1 cellular context compared by ENCODE assay signal in the genomic region with DNA sequence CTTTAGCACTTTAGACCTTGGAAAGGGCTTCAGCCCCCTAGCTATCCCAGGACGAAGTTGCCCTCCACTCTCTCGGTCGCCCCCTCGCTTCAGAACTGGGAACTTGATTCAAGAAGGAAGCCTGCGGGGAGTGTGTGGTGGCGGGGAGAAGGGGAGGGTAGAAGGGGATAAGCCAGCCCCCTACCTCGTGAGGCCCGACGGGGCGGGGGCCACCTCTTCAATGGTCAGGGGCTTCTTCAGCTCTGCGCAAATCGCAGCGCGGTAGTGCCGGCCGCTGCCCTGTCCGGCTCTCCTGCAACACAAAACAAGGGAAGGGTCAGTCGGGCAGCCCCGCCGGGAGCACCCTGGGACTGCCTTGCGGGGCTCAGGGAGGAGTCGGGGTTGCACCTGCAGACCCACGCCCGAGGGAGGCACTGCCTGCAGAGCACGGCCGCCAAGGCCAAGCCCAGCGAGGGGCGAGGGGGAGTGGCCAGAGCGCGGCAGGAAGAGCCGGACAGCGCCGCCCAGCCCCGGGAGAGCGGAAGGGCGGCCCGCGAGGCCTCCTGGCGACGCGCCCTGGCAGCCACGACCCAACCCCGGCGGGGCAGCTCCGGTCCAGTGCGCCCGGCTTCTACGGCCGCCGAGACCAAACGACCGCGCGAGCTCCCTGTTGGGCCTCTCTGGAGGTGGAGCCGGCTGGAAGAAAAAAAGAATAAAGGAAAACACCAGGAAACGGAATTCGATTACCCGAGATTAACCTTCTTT.
A peak's percentile ranks its signal among the peaks of the same experiment; 100 is the strongest.
TF ChIP-seq lines count a peak whose summit lies in the region.

No MANE protein-coding gene starts in this region.

TF ChIP-seq in HepG2, 621 proteins besides CTCF, POLR2A, EP300 and RAD21 (continued from another document and continues in another):
- TF ChIP-seq ZFP41 (CRISPR knock-in tag; IDR thresholded peaks at IDR 0.05; ENCODE audit: borderline replicate concordance): no peak
- peak; percentile 68; the same call in 1 of the 2 replicates for TF ChIP-seq ZNF205 (CRISPR knock-in tag; IDR thresholded peaks at IDR 0.05)
- peak; percentile 88 for TF ChIP-seq ZFY (CRISPR knock-in tag; IDR thresholded peaks at IDR 0.05)
- no peak for TF ChIP-seq NFIC (IDR thresholded peaks at IDR 0.05; ENCODE audit: low read length)
- TF ChIP-seq ZNF292 (CRISPR knock-in tag; IDR thresholded peaks at IDR 0.05; ENCODE audit: borderline replicate concordance, low read depth): no peak
- TF ChIP-seq, protein P1, sequence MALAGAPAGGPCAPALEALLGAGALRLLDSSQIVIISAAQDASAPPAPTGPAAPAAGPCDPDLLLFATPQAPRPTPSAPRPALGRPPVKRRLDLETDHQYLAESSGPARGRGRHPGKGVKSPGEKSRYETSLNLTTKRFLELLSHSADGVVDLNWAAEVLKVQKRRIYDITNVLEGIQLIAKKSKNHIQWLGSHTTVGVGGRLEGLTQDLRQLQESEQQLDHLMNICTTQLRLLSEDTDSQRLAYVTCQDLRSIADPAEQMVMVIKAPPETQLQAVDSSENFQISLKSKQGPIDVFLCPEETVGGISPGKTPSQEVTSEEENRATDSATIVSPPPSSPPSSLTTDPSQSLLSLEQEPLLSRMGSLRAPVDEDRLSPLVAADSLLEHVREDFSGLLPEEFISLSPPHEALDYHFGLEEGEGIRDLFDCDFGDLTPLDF (CRISPR knock-in tag; IDR thresholded peaks at IDR 0.05): peak; percentile 49; the same call in 1 of the 2 replicates
- TF ChIP-seq, protein P2, sequence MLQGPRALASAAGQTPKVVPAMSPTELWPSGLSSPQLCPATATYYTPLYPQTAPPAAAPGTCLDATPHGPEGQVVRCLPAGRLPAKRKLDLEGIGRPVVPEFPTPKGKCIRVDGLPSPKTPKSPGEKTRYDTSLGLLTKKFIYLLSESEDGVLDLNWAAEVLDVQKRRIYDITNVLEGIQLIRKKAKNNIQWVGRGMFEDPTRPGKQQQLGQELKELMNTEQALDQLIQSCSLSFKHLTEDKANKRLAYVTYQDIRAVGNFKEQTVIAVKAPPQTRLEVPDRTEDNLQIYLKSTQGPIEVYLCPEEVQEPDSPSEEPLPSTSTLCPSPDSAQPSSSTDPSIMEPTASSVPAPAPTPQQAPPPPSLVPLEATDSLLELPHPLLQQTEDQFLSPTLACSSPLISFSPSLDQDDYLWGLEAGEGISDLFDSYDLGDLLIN (CRISPR knock-in tag; IDR thresholded peaks at IDR 0.05; ENCODE audit: borderline replicate concordance): 0 out of 2 replicates have a peak, but pooled peaks have one; percentile 61
- TF ChIP-seq, protein P3, sequence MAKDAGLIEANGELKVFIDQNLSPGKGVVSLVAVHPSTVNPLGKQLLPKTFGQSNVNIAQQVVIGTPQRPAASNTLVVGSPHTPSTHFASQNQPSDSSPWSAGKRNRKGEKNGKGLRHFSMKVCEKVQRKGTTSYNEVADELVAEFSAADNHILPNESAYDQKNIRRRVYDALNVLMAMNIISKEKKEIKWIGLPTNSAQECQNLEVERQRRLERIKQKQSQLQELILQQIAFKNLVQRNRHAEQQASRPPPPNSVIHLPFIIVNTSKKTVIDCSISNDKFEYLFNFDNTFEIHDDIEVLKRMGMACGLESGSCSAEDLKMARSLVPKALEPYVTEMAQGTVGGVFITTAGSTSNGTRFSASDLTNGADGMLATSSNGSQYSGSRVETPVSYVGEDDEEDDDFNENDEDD (CRISPR knock-in tag; IDR thresholded peaks at IDR 0.05; ENCODE audit: borderline replicate concordance): peak; percentile 62; the same call in 1 of the 2 replicates
- no peak for TF ChIP-seq ZNF496 (CRISPR knock-in tag; IDR thresholded peaks at IDR 0.05; ENCODE audit: insufficient replicate concordance)
- TF ChIP-seq, protein P4, sequence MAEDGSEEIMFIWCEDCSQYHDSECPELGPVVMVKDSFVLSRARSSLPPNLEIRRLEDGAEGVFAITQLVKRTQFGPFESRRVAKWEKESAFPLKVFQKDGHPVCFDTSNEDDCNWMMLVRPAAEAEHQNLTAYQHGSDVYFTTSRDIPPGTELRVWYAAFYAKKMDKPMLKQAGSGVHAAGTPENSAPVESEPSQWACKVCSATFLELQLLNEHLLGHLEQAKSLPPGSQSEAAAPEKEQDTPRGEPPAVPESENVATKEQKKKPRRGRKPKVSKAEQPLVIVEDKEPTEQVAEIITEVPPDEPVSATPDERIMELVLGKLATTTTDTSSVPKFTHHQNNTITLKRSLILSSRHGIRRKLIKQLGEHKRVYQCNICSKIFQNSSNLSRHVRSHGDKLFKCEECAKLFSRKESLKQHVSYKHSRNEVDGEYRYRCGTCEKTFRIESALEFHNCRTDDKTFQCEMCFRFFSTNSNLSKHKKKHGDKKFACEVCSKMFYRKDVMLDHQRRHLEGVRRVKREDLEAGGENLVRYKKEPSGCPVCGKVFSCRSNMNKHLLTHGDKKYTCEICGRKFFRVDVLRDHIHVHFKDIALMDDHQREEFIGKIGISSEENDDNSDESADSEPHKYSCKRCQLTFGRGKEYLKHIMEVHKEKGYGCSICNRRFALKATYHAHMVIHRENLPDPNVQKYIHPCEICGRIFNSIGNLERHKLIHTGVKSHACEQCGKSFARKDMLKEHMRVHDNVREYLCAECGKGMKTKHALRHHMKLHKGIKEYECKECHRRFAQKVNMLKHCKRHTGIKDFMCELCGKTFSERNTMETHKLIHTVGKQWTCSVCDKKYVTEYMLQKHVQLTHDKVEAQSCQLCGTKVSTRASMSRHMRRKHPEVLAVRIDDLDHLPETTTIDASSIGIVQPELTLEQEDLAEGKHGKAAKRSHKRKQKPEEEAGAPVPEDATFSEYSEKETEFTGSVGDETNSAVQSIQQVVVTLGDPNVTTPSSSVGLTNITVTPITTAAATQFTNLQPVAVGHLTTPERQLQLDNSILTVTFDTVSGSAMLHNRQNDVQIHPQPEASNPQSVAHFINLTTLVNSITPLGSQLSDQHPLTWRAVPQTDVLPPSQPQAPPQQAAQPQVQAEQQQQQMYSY (CRISPR knock-in tag; IDR thresholded peaks at IDR 0.05): peak; percentile 92
- TF ChIP-seq, protein P5, sequence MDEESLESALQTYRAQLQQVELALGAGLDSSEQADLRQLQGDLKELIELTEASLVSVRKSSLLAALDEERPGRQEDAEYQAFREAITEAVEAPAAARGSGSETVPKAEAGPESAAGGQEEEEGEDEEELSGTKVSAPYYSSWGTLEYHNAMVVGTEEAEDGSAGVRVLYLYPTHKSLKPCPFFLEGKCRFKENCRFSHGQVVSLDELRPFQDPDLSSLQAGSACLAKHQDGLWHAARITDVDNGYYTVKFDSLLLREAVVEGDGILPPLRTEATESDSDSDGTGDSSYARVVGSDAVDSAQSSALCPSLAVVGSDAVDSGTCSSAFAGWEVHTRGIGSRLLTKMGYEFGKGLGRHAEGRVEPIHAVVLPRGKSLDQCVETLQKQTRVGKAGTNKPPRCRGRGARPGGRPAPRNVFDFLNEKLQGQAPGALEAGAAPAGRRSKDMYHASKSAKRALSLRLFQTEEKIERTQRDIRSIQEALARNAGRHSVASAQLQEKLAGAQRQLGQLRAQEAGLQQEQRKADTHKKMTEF (CRISPR knock-in tag; IDR thresholded peaks at IDR 0.05): peak; percentile 88
- TF ChIP-seq, protein P6, sequence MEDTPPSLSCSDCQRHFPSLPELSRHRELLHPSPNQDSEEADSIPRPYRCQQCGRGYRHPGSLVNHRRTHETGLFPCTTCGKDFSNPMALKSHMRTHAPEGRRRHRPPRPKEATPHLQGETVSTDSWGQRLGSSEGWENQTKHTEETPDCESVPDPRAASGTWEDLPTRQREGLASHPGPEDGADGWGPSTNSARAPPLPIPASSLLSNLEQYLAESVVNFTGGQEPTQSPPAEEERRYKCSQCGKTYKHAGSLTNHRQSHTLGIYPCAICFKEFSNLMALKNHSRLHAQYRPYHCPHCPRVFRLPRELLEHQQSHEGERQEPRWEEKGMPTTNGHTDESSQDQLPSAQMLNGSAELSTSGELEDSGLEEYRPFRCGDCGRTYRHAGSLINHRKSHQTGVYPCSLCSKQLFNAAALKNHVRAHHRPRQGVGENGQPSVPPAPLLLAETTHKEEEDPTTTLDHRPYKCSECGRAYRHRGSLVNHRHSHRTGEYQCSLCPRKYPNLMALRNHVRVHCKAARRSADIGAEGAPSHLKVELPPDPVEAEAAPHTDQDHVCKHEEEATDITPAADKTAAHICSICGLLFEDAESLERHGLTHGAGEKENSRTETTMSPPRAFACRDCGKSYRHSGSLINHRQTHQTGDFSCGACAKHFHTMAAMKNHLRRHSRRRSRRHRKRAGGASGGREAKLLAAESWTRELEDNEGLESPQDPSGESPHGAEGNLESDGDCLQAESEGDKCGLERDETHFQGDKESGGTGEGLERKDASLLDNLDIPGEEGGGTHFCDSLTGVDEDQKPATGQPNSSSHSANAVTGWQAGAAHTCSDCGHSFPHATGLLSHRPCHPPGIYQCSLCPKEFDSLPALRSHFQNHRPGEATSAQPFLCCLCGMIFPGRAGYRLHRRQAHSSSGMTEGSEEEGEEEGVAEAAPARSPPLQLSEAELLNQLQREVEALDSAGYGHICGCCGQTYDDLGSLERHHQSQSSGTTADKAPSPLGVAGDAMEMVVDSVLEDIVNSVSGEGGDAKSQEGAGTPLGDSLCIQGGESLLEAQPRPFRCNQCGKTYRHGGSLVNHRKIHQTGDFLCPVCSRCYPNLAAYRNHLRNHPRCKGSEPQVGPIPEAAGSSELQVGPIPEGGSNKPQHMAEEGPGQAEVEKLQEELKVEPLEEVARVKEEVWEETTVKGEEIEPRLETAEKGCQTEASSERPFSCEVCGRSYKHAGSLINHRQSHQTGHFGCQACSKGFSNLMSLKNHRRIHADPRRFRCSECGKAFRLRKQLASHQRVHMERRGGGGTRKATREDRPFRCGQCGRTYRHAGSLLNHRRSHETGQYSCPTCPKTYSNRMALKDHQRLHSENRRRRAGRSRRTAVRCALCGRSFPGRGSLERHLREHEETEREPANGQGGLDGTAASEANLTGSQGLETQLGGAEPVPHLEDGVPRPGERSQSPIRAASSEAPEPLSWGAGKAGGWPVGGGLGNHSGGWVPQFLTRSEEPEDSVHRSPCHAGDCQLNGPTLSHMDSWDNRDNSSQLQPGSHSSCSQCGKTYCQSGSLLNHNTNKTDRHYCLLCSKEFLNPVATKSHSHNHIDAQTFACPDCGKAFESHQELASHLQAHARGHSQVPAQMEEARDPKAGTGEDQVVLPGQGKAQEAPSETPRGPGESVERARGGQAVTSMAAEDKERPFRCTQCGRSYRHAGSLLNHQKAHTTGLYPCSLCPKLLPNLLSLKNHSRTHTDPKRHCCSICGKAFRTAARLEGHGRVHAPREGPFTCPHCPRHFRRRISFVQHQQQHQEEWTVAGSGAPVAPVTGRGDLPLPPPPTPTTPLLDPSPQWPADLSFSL (CRISPR knock-in tag; IDR thresholded peaks at IDR 0.05): peak; percentile 13; the same call in 1 of the 2 replicates
- no peak for TF ChIP-seq ZNF468 (CRISPR knock-in tag; IDR thresholded peaks at IDR 0.05)
- TF ChIP-seq NFKB2 (CRISPR knock-in tag; IDR thresholded peaks at IDR 0.05; ENCODE audit: borderline replicate concordance): peak; percentile 72; the same call in 1 of the 2 replicates
- TF ChIP-seq, protein P7, sequence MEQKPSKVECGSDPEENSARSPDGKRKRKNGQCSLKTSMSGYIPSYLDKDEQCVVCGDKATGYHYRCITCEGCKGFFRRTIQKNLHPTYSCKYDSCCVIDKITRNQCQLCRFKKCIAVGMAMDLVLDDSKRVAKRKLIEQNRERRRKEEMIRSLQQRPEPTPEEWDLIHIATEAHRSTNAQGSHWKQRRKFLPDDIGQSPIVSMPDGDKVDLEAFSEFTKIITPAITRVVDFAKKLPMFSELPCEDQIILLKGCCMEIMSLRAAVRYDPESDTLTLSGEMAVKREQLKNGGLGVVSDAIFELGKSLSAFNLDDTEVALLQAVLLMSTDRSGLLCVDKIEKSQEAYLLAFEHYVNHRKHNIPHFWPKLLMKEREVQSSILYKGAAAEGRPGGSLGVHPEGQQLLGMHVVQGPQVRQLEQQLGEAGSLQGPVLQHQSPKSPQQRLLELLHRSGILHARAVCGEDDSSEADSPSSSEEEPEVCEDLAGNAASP (CRISPR knock-in tag; IDR thresholded peaks at IDR 0.05; ENCODE audit: borderline replicate concordance): 0 out of 2 replicates have a peak, but pooled peaks have one; percentile 30
- TF ChIP-seq, protein P8, sequence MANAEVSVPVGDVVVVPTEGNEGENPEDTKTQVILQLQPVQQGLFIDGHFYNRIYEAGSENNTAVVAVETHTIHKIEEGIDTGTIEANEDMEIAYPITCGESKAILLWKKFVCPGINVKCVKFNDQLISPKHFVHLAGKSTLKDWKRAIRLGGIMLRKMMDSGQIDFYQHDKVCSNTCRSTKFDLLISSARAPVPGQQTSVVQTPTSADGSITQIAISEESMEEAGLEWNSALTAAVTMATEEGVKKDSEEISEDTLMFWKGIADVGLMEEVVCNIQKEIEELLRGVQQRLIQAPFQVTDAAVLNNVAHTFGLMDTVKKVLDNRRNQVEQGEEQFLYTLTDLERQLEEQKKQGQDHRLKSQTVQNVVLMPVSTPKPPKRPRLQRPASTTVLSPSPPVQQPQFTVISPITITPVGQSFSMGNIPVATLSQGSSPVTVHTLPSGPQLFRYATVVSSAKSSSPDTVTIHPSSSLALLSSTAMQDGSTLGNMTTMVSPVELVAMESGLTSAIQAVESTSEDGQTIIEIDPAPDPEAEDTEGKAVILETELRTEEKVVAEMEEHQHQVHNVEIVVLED (CRISPR knock-in tag; IDR thresholded peaks at IDR 0.05; ENCODE audit: borderline replicate concordance): 0 out of 2 replicates have a peak, but pooled peaks have one; percentile 24
- 0 out of 2 replicates have a peak, but pooled peaks have one; percentile 79 for TF ChIP-seq ZNF20 (CRISPR knock-in tag; IDR thresholded peaks at IDR 0.05)
- TF ChIP-seq ZNF616 (CRISPR knock-in tag; IDR thresholded peaks at IDR 0.05; ENCODE audit: low read depth): no peak
- 0 out of 2 replicates have a peak, but pooled peaks have one; percentile 66 for TF ChIP-seq ZNF879 (CRISPR knock-in tag; IDR thresholded peaks at IDR 0.05)
- no peak for TF ChIP-seq ZNF136 (CRISPR knock-in tag; IDR thresholded peaks at IDR 0.05; ENCODE audit: low read depth)
- TF ChIP-seq, protein P9, sequence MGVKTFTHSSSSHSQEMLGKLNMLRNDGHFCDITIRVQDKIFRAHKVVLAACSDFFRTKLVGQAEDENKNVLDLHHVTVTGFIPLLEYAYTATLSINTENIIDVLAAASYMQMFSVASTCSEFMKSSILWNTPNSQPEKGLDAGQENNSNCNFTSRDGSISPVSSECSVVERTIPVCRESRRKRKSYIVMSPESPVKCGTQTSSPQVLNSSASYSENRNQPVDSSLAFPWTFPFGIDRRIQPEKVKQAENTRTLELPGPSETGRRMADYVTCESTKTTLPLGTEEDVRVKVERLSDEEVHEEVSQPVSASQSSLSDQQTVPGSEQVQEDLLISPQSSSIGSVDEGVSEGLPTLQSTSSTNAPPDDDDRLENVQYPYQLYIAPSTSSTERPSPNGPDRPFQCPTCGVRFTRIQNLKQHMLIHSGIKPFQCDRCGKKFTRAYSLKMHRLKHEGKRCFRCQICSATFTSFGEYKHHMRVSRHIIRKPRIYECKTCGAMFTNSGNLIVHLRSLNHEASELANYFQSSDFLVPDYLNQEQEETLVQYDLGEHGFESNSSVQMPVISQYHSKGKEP (CRISPR knock-in tag; IDR thresholded peaks at IDR 0.05): peak; percentile 62; the same call in 1 of the 2 replicates
- no peak for TF ChIP-seq HDAC6 (IDR thresholded peaks at IDR 0.05; ENCODE audit: low read depth, low read length)
- no peak; the same call in 1 of the 2 replicates for TF ChIP-seq TBX2 (CRISPR knock-in tag; IDR thresholded peaks at IDR 0.05; ENCODE audit: borderline replicate concordance)
